In genomic region chr11:108117746-108118371, GRCh38 we compare ENCODE assay signal across 9 cellular contexts. TPM values are rescaled to one million over a fixed set of nuclear protein-coding genes. Genes with fewer than 3 reads are reported as not detected.
A peak's percentile ranks its signal among the peaks of the same experiment; 100 is the strongest.
DNase-seq lines count a peak whose midpoint lies in the region; ATAC-seq and FAIRE-seq lines count a peak whose summit lies in the region.
"Had no signal": no experiment of that assay in that cellular context is flagged by ENCODE, and none has a peak within 500 bp of the region (broad histone marks: within the 10 kb centered on the region; RNA-seq: fewer than 3 reads in every experiment).

No MANE protein-coding gene starts in this region.

- no peak overlapping the region for H3K27ac ChIP-seq in SK-N-MC
- H3K27ac ChIP-seq: SJSA1 had no signal

- no peaks in the 10 kb centered on the region for H3K36me3 ChIP-seq in SK-N-MC (ENCODE audit: insufficient read depth, low read length)
- H3K36me3 ChIP-seq: SJSA1 had no signal

- ATAC-seq in HG03442 (IDR thresholded peaks at IDR 0.05; ENCODE audit: unreplicated experiment) = no peak
- ATAC-seq in GM21423 (IDR thresholded peaks at IDR 0.05; ENCODE audit: unreplicated experiment) = no peak

- FAIRE-seq in frontal cortex (lab: Jason Lieb, UNC) (peak; percentile 33), urothelium cell line (lab: Jason Lieb, UNC) (no peak)

- no peak overlapping the region for H3K9ac ChIP-seq in SK-N-MC (ENCODE audit: insufficient read length)

- H3K4me3 ChIP-seq in SK-N-MC = no peak overlapping the region
- H3K4me3 ChIP-seq: SJSA1 had no signal

- DNase-seq in DMS153 treated with DMSO at 0.1 percent for 48 hours (lab: John Stamatoyannopoulos, UW; ENCODE audit: unreplicated experiment) = peak; percentile 22
- DNase-seq in Kasumi-1 (lab: John Stamatoyannopoulos, UW) = peak; percentile 82 to 90
- DNase-seq in SK-N-MC (ENCODE audit: low read depth, low spot score) = peak; percentile 47
- DNase-seq in frontal cortex (ENCODE audit: low spot score in 2 of 2) = peak; percentile 31 to 32
- DNase-seq in urothelium cell line (ENCODE audit: low spot score) = peak; percentile 27
- no peak for DNase-seq in activated CD8-positive, alpha-beta memory T cell treated with anti-CD3 and anti-CD28 coated beads for 24 hours

- H3K9me3 ChIP-seq in SK-N-MC (ENCODE audit: low read depth, low read length) = no peaks in the 10 kb centered on the region
- H3K9me3 ChIP-seq: SJSA1 had no signal

RNA-seq across cellular contexts. Expression of gene ACAT1, which starts 3.5 kb away (rescaled TPM):
- total RNA-seq in frontal cortex = 115 TPM
